ENCODE assay signal across 15 cellular contexts in the genomic region with DNA sequence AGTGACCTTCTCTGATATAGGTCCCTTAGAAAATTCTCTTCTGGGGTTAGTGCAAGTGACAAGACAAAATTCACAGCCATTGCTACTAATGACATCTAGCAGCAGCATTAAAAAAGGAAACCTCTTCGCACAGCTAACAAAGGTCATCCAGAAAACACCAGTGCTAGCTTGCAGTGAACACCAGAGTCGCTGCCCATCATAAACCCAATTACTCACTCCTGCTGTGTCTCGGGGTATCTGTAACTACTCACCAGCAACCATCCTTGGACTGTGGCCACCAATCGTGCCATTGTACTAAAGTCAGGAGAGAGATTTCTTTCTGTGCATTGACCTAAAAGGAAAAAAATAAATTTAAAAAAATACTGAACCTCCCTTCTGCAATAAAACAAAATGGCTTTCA.
DNase-seq lines count a peak whose midpoint lies in the region; ATAC-seq and TF ChIP-seq lines count a peak whose summit lies in the region.
"Had no signal": no experiment of that assay in that cellular context is flagged by ENCODE, and none has a peak within 500 bp of the region (broad histone marks: within the 10 kb centered on the region; RNA-seq: fewer than 3 reads in every experiment).

No MANE protein-coding gene starts in this region.

- POLR2A ChIA-PET in SK-N-SH (lab: Yijun Ruan, JAX): no interaction called here

- CTCF ChIA-PET in SK-N-SH (lab: Yijun Ruan, JAX): no interaction called here

- TF ChIP-seq EP300 in SK-N-SH (IDR thresholded peaks at IDR 0.05; ENCODE audit: borderline replicate concordance in 1 of 2, low read depth in 1 of 2, low read length in 1 of 2): no peak

- H3K9me3 ChIP-seq in SK-N-SH: no peaks in the 10 kb centered on the region

- H2AFZ ChIP-seq in SK-N-SH (ENCODE audit: low read depth): no peak overlapping the region
- H2AFZ ChIP-seq: GM23248 had no signal

- peaks cover 0 to 2% of the 10 kb centered on the region in 2 experiments; a peak in 2 of 4 replicates for H3K4me1 ChIP-seq in SK-N-SH (ENCODE audit: control insufficient read depth in 1 of 2, insufficient read depth in 2 of 2, low read depth in 1 of 2, low read length in 1 of 2)
- H3K4me1 ChIP-seq: BLaER1 had no signal

- no peaks in the 10 kb centered on the region for H3K36me3 ChIP-seq in SK-N-SH (replicated peaks in 1 of 2; ENCODE audit: control insufficient read depth in 1 of 2, insufficient read depth in 2 of 2, low read length in 1 of 2)
- H3K36me3 ChIP-seq: BLaER1 had no signal

- H3K27me3 ChIP-seq in SK-N-SH (ENCODE audit: insufficient read depth): no peaks in the 10 kb centered on the region
- H3K27me3 ChIP-seq: BLaER1 had no signal

- H3K79me2 ChIP-seq in SK-N-SH (ENCODE audit: insufficient read depth): no peaks in the 10 kb centered on the region

- H3K27ac ChIP-seq in SK-N-SH (ENCODE audit: low read depth in 2 of 2, low read length in 1 of 2): no peak overlapping the region
- H3K27ac ChIP-seq: BLaER1, GM23248, HL-60 had no signal

- no peak for TF ChIP-seq RAD21 in SK-N-SH (IDR thresholded peaks at IDR 0.05; ENCODE audit: low read length)

- no peak overlapping the region for H3K4me3 ChIP-seq in SK-N-SH (ENCODE audit: low read depth in 2 of 2, low read length in 1 of 2)
- H3K4me3 ChIP-seq: BLaER1, GM23248 had no signal

- no peak overlapping the region for H3K9ac ChIP-seq in SK-N-SH
- H3K9ac ChIP-seq: BLaER1, GM23248 had no signal

- no peak for TF ChIP-seq CTCF in SK-N-SH (IDR thresholded peaks at IDR 0.05)

- no peaks in the 10 kb centered on the region for H4K20me1 ChIP-seq in SK-N-SH (ENCODE audit: insufficient read depth)
- H4K20me1 ChIP-seq: BLaER1 had no signal

- DNase-seq in SK-N-SH (no peak), cardiac septum (ENCODE audit: low spot score) (peak; percentile 75), left ventricle myocardium superior (peak; percentile 34), NCI-H1694 treated with DMSO at 0.1 percent for 48 hours (lab: John Stamatoyannopoulos, UW) (no peak), cerebellar nuclear complex (lab: John Stamatoyannopoulos, UW) (no peak)
- no peak for DNase-seq in activated CD8-positive, alpha-beta memory T cell treated with anti-CD3 and anti-CD28 coated beads, Interleukin-2, amount 50 U/mL, for 48 hours
- DNase-seq: 8988T; AML-193; CD8-positive, alpha-beta memory T cell; DMS53; GM23248 had no signal

- H3F3A ChIP-seq in SK-N-SH (replicated peaks; ENCODE audit: insufficient read depth): no peaks in the 10 kb centered on the region

- peak; percentile 71 for ATAC-seq in SK-N-SH treated with all-trans-retinoic acid at 6 μM for 48 hours
- peak; percentile 93 for ATAC-seq in left ventricle myocardium superior
- ATAC-seq: HCT116 had no signal

- intact Hi-C loops in cardiac septum (cut with DNase I): no loop called here
- intact Hi-C loops in left ventricle myocardium superior (cut with micrococcal nuclease): no loop called here

- H3K9me2 ChIP-seq in SK-N-SH: no peaks in the 10 kb centered on the region

- WGBS in SK-N-SH (ENCODE audit: low lambda C conversion rate): 37% methylated on average over 4 of the region's 4 CpGs

- H3K4me2 ChIP-seq in SK-N-SH: no peak overlapping the region
- H3K4me2 ChIP-seq: BLaER1 had no signal

TF ChIP-seq in SK-N-SH treated with all-trans-retinoic acid at 6 μM for 48 hours, 23 proteins besides CTCF, POLR2A, EP300 and RAD21 (continues in another document):
- TF ChIP-seq, protein P1, sequence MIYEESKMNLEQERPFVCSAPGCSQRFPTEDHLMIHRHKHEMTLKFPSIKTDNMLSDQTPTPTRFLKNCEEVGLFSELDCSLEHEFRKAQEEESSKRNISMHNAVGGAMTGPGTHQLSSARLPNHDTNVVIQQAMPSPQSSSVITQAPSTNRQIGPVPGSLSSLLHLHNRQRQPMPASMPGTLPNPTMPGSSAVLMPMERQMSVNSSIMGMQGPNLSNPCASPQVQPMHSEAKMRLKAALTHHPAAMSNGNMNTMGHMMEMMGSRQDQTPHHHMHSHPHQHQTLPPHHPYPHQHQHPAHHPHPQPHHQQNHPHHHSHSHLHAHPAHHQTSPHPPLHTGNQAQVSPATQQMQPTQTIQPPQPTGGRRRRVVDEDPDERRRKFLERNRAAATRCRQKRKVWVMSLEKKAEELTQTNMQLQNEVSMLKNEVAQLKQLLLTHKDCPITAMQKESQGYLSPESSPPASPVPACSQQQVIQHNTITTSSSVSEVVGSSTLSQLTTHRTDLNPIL (CRISPR knock-in tag; IDR thresholded peaks at IDR 0.05; ENCODE audit: low read depth): no peak
- TF ChIP-seq, protein P2, sequence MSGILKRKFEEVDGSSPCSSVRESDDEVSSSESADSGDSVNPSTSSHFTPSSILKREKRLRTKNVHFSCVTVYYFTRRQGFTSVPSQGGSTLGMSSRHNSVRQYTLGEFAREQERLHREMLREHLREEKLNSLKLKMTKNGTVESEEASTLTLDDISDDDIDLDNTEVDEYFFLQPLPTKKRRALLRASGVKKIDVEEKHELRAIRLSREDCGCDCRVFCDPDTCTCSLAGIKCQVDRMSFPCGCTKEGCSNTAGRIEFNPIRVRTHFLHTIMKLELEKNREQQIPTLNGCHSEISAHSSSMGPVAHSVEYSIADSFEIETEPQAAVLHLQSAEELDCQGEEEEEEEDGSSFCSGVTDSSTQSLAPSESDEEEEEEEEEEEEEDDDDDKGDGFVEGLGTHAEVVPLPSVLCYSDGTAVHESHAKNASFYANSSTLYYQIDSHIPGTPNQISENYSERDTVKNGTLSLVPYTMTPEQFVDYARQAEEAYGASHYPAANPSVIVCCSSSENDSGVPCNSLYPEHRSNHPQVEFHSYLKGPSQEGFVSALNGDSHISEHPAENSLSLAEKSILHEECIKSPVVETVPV (CRISPR knock-in tag; IDR thresholded peaks at IDR 0.05): no peak
- TF ChIP-seq RARB (CRISPR knock-in tag; IDR thresholded peaks at IDR 0.05) (no peak), ARNTL (CRISPR knock-in tag; IDR thresholded peaks at IDR 0.05; ENCODE audit: borderline replicate concordance, low read depth) (no peak), TCF4 (CRISPR knock-in tag; IDR thresholded peaks at IDR 0.05; ENCODE audit: borderline replicate concordance) (no peak), BACH2 (CRISPR knock-in tag; IDR thresholded peaks at IDR 0.05; ENCODE audit: borderline replicate concordance) (no peak), ISL1 (CRISPR knock-in tag; IDR thresholded peaks at IDR 0.05) (no peak)

TF ChIP-seq in SK-N-SH, 30 proteins besides CTCF, POLR2A, EP300 and RAD21:
- TF ChIP-seq FOXM1 (IDR thresholded peaks at IDR 0.05; ENCODE audit: low read depth) (no peak), ELF1 (IDR thresholded peaks at IDR 0.05) (no peak)
- TF ChIP-seq, protein P3, sequence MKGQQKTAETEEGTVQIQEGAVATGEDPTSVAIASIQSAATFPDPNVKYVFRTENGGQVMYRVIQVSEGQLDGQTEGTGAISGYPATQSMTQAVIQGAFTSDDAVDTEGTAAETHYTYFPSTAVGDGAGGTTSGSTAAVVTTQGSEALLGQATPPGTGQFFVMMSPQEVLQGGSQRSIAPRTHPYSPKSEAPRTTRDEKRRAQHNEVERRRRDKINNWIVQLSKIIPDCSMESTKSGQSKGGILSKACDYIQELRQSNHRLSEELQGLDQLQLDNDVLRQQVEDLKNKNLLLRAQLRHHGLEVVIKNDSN (IDR thresholded peaks at IDR 0.05; ENCODE audit: borderline replicate concordance, low read depth): no peak
- TF ChIP-seq, protein P4, sequence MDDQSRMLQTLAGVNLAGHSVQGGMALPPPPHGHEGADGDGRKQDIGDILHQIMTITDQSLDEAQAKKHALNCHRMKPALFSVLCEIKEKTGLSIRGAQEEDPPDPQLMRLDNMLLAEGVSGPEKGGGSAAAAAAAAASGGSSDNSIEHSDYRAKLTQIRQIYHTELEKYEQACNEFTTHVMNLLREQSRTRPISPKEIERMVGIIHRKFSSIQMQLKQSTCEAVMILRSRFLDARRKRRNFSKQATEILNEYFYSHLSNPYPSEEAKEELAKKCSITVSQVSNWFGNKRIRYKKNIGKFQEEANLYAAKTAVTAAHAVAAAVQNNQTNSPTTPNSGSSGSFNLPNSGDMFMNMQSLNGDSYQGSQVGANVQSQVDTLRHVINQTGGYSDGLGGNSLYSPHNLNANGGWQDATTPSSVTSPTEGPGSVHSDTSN (IDR thresholded peaks at IDR 0.05): no peak
- TF ChIP-seq, protein P5, sequence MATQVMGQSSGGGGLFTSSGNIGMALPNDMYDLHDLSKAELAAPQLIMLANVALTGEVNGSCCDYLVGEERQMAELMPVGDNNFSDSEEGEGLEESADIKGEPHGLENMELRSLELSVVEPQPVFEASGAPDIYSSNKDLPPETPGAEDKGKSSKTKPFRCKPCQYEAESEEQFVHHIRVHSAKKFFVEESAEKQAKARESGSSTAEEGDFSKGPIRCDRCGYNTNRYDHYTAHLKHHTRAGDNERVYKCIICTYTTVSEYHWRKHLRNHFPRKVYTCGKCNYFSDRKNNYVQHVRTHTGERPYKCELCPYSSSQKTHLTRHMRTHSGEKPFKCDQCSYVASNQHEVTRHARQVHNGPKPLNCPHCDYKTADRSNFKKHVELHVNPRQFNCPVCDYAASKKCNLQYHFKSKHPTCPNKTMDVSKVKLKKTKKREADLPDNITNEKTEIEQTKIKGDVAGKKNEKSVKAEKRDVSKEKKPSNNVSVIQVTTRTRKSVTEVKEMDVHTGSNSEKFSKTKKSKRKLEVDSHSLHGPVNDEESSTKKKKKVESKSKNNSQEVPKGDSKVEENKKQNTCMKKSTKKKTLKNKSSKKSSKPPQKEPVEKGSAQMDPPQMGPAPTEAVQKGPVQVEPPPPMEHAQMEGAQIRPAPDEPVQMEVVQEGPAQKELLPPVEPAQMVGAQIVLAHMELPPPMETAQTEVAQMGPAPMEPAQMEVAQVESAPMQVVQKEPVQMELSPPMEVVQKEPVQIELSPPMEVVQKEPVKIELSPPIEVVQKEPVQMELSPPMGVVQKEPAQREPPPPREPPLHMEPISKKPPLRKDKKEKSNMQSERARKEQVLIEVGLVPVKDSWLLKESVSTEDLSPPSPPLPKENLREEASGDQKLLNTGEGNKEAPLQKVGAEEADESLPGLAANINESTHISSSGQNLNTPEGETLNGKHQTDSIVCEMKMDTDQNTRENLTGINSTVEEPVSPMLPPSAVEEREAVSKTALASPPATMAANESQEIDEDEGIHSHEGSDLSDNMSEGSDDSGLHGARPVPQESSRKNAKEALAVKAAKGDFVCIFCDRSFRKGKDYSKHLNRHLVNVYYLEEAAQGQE (IDR thresholded peaks at IDR 0.05; ENCODE audit: low read depth, low read length): no peak

Comparison
In these comparisons a context has a peak if more than half of its experiments do, and no peak if none do; other contexts are left out.
1. DNase-seq: peak in cardiac septum (single experiment) and left ventricle myocardium superior (single experiment); none in SK-N-SH (single experiment), NCI-H1694 treated with DMSO at 0.1 percent for 48 hours (single experiment), cerebellar nuclear complex (0 of 2) and activated CD8-positive, alpha-beta memory T cell treated with anti-CD3 and anti-CD28 coated beads, Interleukin-2, amount 50 U/mL, for 48 hours (single experiment).